15 cellular contexts compared by ENCODE assay signal in the genomic region with DNA sequence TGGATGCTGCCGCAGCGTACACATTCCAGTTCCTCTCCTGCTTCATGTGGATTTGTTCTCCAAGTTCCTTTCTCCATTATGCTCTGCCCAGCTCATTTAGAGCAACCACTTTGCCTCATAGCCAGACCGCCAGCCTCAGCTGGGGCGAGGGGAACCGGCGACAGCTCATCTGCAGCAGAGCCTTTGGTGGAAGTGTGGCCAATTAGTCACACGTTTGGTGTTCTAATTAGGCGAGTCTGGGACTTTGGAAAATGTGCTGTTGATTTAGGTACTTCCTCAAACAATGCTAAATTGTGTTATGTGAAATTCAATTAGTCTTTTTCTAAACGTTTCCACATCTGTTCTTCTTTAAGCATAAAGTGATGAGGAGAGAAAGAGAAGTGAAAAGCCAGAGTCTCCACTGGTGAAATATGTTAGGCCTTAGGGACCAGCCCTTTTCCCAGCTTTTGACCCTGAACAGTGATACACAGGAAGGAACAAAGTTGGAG.
DNase-seq lines count a peak whose midpoint lies in the region; ATAC-seq, FAIRE-seq and TF ChIP-seq lines count a peak whose summit lies in the region.
"Had no signal": no experiment of that assay in that cellular context is flagged by ENCODE, and none has a peak within 500 bp of the region (broad histone marks: within the 10 kb centered on the region; RNA-seq: fewer than 3 reads in every experiment).

No MANE protein-coding gene starts in this region.

- intact Hi-C loops in Caco-2 (cut with micrococcal nuclease; ENCODE audit: unreplicated experiment) = no loop called here
- intact Hi-C loops in activated CD8-positive, alpha-beta T cell treated with anti-CD3 and anti-CD28 coated beads for 36 hours (cut with micrococcal nuclease) = no loop called here

- H3K27ac Mint-ChIP-seq in astrocyte (ENCODE audit: unreplicated experiment) = peak overlapping the region; percentile 80
- no peak overlapping the region for H3K27ac Mint-ChIP-seq in Caco-2 (ENCODE audit: unreplicated experiment)
- H3K27ac Mint-ChIP-seq in activated CD8-positive, alpha-beta T cell treated with anti-CD3 and anti-CD28 coated beads for 36 hours = no peak overlapping the region
- H3K27ac Mint-ChIP-seq: activated CD4-positive, alpha-beta T cell treated with anti-CD3 and anti-CD28 coated beads, Interleukin-2, amount 10 ng/mL, durations not matched to agents 7 days and 5 days; activated T-helper 1 cell treated with anti-CD3 and anti-CD28 coated beads, Interleukin-12 subunit alpha, Interleukin-12 subunit beta, Interleukin-2, Interleukin-4 antibody, amounts not matched to agents 30 ng/mL and 10 ng/mL and 1 ng/mL, durations not matched to agents 14 hours and 24 hours and 36 hours; GM23338; T-cell had no signal

- H3K4me3 Mint-ChIP-seq in astrocyte (ENCODE audit: unreplicated experiment) = no peak overlapping the region
- H3K4me3 Mint-ChIP-seq in Caco-2 (ENCODE audit: unreplicated experiment) = no peak overlapping the region
- H3K4me3 Mint-ChIP-seq in activated CD8-positive, alpha-beta T cell treated with anti-CD3 and anti-CD28 coated beads for 36 hours = no peak overlapping the region
- H3K4me3 Mint-ChIP-seq: activated CD4-positive, alpha-beta T cell treated with anti-CD3 and anti-CD28 coated beads, Interleukin-2, amount 10 ng/mL, durations not matched to agents 7 days and 5 days; activated T-helper 1 cell treated with anti-CD3 and anti-CD28 coated beads, Interleukin-12 subunit alpha, Interleukin-12 subunit beta, Interleukin-2, Interleukin-4 antibody, amounts not matched to agents 30 ng/mL and 10 ng/mL and 1 ng/mL, durations not matched to agents 14 hours and 24 hours and 36 hours; GM23338; T-cell had no signal

- H3K9me3 Mint-ChIP-seq in astrocyte (ENCODE audit: unreplicated experiment) (peaks cover 9% of the 10 kb centered on the region), Caco-2 (ENCODE audit: unreplicated experiment) (peaks cover 35% of the 10 kb centered on the region)
- peaks cover under 1% of the 10 kb centered on the region for H3K9me3 Mint-ChIP-seq in activated CD8-positive, alpha-beta T cell treated with anti-CD3 and anti-CD28 coated beads for 36 hours

- TF ChIP-seq CTCF in KMS-11 (conservative IDR thresholded peaks at IDR 0.05; ENCODE audit: low read depth, low read length) (no peak), astrocyte (IDR thresholded peaks at IDR 0.05; ENCODE audit: insufficient read depth, low read depth, low read length) (no peak), hepatocyte (IDR thresholded peaks at IDR 0.05; ENCODE audit: poor library complexity) (no peak), Caco-2 (IDR thresholded peaks at IDR 0.05; ENCODE audit: insufficient read depth in 1 of 2, low read depth in 1 of 2, low read length in 1 of 2, severe bottlenecking in 1 of 2, unreplicated experiment in 1 of 2) (no peak)
- no peak for TF ChIP-seq CTCF in activated CD8-positive, alpha-beta T cell treated with anti-CD3 and anti-CD28 coated beads for 36 hours (IDR thresholded peaks at IDR 0.05)

- H3K79me2 ChIP-seq in ACC112 (ENCODE audit: control insufficient read depth, insufficient read depth, low read length, unreplicated experiment) = no peaks in the 10 kb centered on the region
- H3K79me2 ChIP-seq in KMS-11 (ENCODE audit: insufficient read depth, low read depth) = no peaks in the 10 kb centered on the region
- H3K79me2 ChIP-seq in astrocyte (ENCODE audit: insufficient read depth, low read length) = no peaks in the 10 kb centered on the region
- H3K79me2 ChIP-seq in hepatocyte = no peaks in the 10 kb centered on the region

- H3K9me3 ChIP-seq in astrocyte (ENCODE audit: insufficient read depth, low read depth, low read length) (no peaks in the 10 kb centered on the region), hepatocyte (ENCODE audit: low read depth) (no peaks in the 10 kb centered on the region), Caco-2 (no peaks in the 10 kb centered on the region)

- CTCF ChIA-PET in Caco-2 (lab: Charles Lee) = no interaction called here
- CTCF ChIA-PET in activated CD8-positive, alpha-beta T cell treated with anti-CD3 and anti-CD28 coated beads for 36 hours (lab: Charles Lee) = no interaction called here

- H3K4me1 Mint-ChIP-seq in astrocyte (ENCODE audit: low read depth, unreplicated experiment) = peaks cover 20% of the 10 kb centered on the region
- peaks cover 9% of the 10 kb centered on the region for H3K4me1 Mint-ChIP-seq in Caco-2 (ENCODE audit: low read depth, unreplicated experiment)
- no peaks in the 10 kb centered on the region for H3K4me1 Mint-ChIP-seq in activated CD8-positive, alpha-beta T cell treated with anti-CD3 and anti-CD28 coated beads for 36 hours (ENCODE audit: low read depth)
- H3K4me1 Mint-ChIP-seq: activated CD4-positive, alpha-beta T cell treated with anti-CD3 and anti-CD28 coated beads, Interleukin-2, amount 10 ng/mL, durations not matched to agents 7 days and 5 days; GM23338; T-cell had no signal

- peak overlapping the region; percentile 71; the same call in 1 of the 2 replicates for H3K4me2 ChIP-seq in KMS-11
- peak overlapping the region; percentile 32 for H3K4me2 ChIP-seq in astrocyte (ENCODE audit: low read length)
- H3K4me2 ChIP-seq in hepatocyte = peak overlapping the region; percentile 10
- H3K4me2 ChIP-seq: GM23338 had no signal

- H3K9me2 ChIP-seq in hepatocyte (replicated peaks; ENCODE audit: insufficient read depth) = no peaks in the 10 kb centered on the region

- BruUV-seq in Caco-2 (replicated peaks; lab: Mats Ljungman, UMichigan) = no TSS peak

- 52% methylated on average over 9 of the region's 9 CpGs for WGBS in hepatocyte (ENCODE audit: low lambda C conversion rate, missing lambda C conversion rate)

- H3K4me1 ChIP-seq in ACC112 (ENCODE audit: control insufficient read depth, insufficient read depth, low read length, unreplicated experiment) = peaks cover 6% of the 10 kb centered on the region
- H3K4me1 ChIP-seq in KMS-11 (ENCODE audit: low read depth, poor library complexity, severe bottlenecking) = peaks cover 33% of the 10 kb centered on the region
- peaks cover 11% of the 10 kb centered on the region for H3K4me1 ChIP-seq in astrocyte (ENCODE audit: insufficient read depth, low read length)
- peaks cover 6% of the 10 kb centered on the region for H3K4me1 ChIP-seq in hepatocyte (ENCODE audit: insufficient read depth)
- peaks cover 9% of the 10 kb centered on the region for H3K4me1 ChIP-seq in Caco-2
- H3K4me1 ChIP-seq: upper lobe of left lung had no signal

- H3K36me3 Mint-ChIP-seq in astrocyte (ENCODE audit: low read depth, unreplicated experiment) (peaks cover under 1% of the 10 kb centered on the region), Caco-2 (ENCODE audit: insufficient read depth, unreplicated experiment) (no peaks in the 10 kb centered on the region)
- no peaks in the 10 kb centered on the region for H3K36me3 Mint-ChIP-seq in activated CD8-positive, alpha-beta T cell treated with anti-CD3 and anti-CD28 coated beads for 36 hours (ENCODE audit: low read depth)
- H3K36me3 Mint-ChIP-seq: T-cell had no signal

- H3K9ac ChIP-seq in KMS-11 = no peak overlapping the region
- H3K9ac ChIP-seq in astrocyte (ENCODE audit: low read length) = no peak overlapping the region

- FAIRE-seq in astrocyte (lab: Jason Lieb, UNC) = no peak

- DNase-seq in astrocyte (ENCODE audit: low read depth) (peak; percentile 50), hepatocyte (ENCODE audit: low spot score) (no peak), Caco-2 (no peak)
- no peak for DNase-seq in activated T-cell treated with anti-CD3 and anti-CD28 coated beads, Interleukin-2, amount 50 U/mL, for 1 hour
- DNase-seq in activated CD4-positive, alpha-beta T cell treated with anti-CD3 and anti-CD28 coated beads for 48 hours = no peak
- no peak for DNase-seq in activated CD8-positive, alpha-beta T cell treated with anti-CD3 and anti-CD28 coated beads for 36 hours
- DNase-seq: activated CD4-positive, alpha-beta T cell treated with anti-CD3 and anti-CD28 coated beads, Interleukin-2, amount 10 ng/mL, durations not matched to agents 7 days and 5 days; mammary epithelial cell; NCI-H2081 treated with DMSO at 0.1 percent for 48 hours; T-cell had no signal

- H3K27me3 ChIP-seq in ACC112 (ENCODE audit: insufficient read depth, low read length) = no peaks in the 10 kb centered on the region
- no peaks in the 10 kb centered on the region for H3K27me3 ChIP-seq in KMS-11 (ENCODE audit: insufficient read depth, low read depth)
- H3K27me3 ChIP-seq in astrocyte (ENCODE audit: insufficient read depth, low read length) = no peaks in the 10 kb centered on the region
- no peaks in the 10 kb centered on the region for H3K27me3 ChIP-seq in hepatocyte
- H3K27me3 ChIP-seq in Caco-2 (replicated peaks; ENCODE audit: control insufficient read depth, insufficient read depth, low read length) = no peaks in the 10 kb centered on the region
- H3K27me3 ChIP-seq: upper lobe of left lung had no signal

- no peak overlapping the region for H3K4me3 ChIP-seq in ACC112 (ENCODE audit: low read depth, low read length)
- H3K4me3 ChIP-seq in KMS-11 (IDR thresholded peaks at IDR 0.05; ENCODE audit: insufficient read depth, low read depth, low read length) = no peak overlapping the region
- H3K4me3 ChIP-seq in astrocyte (ENCODE audit: insufficient read depth, low read depth, low read length) = no peak overlapping the region
- no peak overlapping the region for H3K4me3 ChIP-seq in hepatocyte
- no peak overlapping the region for H3K4me3 ChIP-seq in Caco-2 (ENCODE audit: low read depth, low read length)
- H3K4me3 ChIP-seq: GM23338, upper lobe of left lung had no signal

- no peak for ATAC-seq in activated CD8-positive, alpha-beta T cell treated with anti-CD3 and anti-CD28 coated beads for 36 hours
- ATAC-seq: GM23338, T-cell had no signal

- H2AFZ ChIP-seq in ACC112 (ENCODE audit: low read length, unreplicated experiment) = peak overlapping the region; percentile 2
- no peak overlapping the region for H2AFZ ChIP-seq in KMS-11 (ENCODE audit: low read depth)
- no peak overlapping the region for H2AFZ ChIP-seq in astrocyte (ENCODE audit: low read depth, low read length)
- no peak overlapping the region for H2AFZ ChIP-seq in hepatocyte

- H3K27me3 Mint-ChIP-seq in astrocyte (ENCODE audit: low read depth, unreplicated experiment) = no peaks in the 10 kb centered on the region
- no peaks in the 10 kb centered on the region for H3K27me3 Mint-ChIP-seq in Caco-2 (ENCODE audit: insufficient read depth, unreplicated experiment)
- H3K27me3 Mint-ChIP-seq in activated CD8-positive, alpha-beta T cell treated with anti-CD3 and anti-CD28 coated beads for 36 hours = no peaks in the 10 kb centered on the region
- H3K27me3 Mint-ChIP-seq: activated CD4-positive, alpha-beta T cell treated with anti-CD3 and anti-CD28 coated beads, Interleukin-2, amount 10 ng/mL, durations not matched to agents 7 days and 5 days; T-cell had no signal

- H3K27ac ChIP-seq in ACC112 (ENCODE audit: low read depth, low read length) = no peak overlapping the region
- no peak overlapping the region for H3K27ac ChIP-seq in KMS-11
- no peak overlapping the region for H3K27ac ChIP-seq in astrocyte (ENCODE audit: low read depth, low read length)
- peak overlapping the region; percentile 48 for H3K27ac ChIP-seq in hepatocyte
- H3K27ac ChIP-seq: upper lobe of left lung had no signal

- POLR2A ChIA-PET in Caco-2 (lab: Charles Lee) = no interaction called here
- POLR2A ChIA-PET in activated CD8-positive, alpha-beta T cell treated with anti-CD3 and anti-CD28 coated beads for 36 hours (lab: Charles Lee) = no interaction called here

- H3K36me3 ChIP-seq in ACC112 (ENCODE audit: insufficient read depth, low read length) (no peaks in the 10 kb centered on the region), KMS-11 (ENCODE audit: insufficient read depth) (no peaks in the 10 kb centered on the region), astrocyte (ENCODE audit: insufficient read depth, low read length) (no peaks in the 10 kb centered on the region), hepatocyte (replicated peaks; ENCODE audit: insufficient read depth, low read depth) (no peaks in the 10 kb centered on the region), Caco-2 (ENCODE audit: control insufficient read depth, insufficient read depth, low read length) (no peaks in the 10 kb centered on the region)
- H3K36me3 ChIP-seq: upper lobe of left lung had no signal

- H4K20me1 ChIP-seq in KMS-11 (ENCODE audit: insufficient read depth) = no peaks in the 10 kb centered on the region
- H4K20me1 ChIP-seq in astrocyte (ENCODE audit: insufficient read depth, low read length) = no peaks in the 10 kb centered on the region
- no peaks in the 10 kb centered on the region for H4K20me1 ChIP-seq in hepatocyte (ENCODE audit: insufficient read depth, poor library complexity, severe bottlenecking)

Comparison
In these comparisons a context has a peak if more than half of its experiments do, and no peak if none do; other contexts are left out.
1. H3K4me2 ChIP-seq: peak in every context shown above with its lines; median percentile 71 in KMS-11; 32 in astrocyte; 10 in hepatocyte.